In genomic region chr20:13995086-13995665, GRCh38 we compare ENCODE assay signal across 8 cellular contexts. TPM values are rescaled to one million over a fixed set of nuclear protein-coding genes. Genes with fewer than 3 reads are reported as not detected.
DNase-seq lines count a peak whose midpoint lies in the region; ATAC-seq and TF ChIP-seq lines count a peak whose summit lies in the region.

Gene MACROD2 (plus strand): TSS chr20:13995516.

- no peak within 1 kb of the TSS; the same call in 1 of the 2 replicates for H3K27ac ChIP-seq in HCT116 (ENCODE audit: low read depth, low read length)
- H3K27ac ChIP-seq in epithelial cell of prostate = no peak within 1 kb of the TSS
- H3K27ac ChIP-seq in mesenchymal stem cell (ENCODE audit: low read length, poor library complexity, severe bottlenecking) = no peak within 1 kb of the TSS

- H3K18ac ChIP-seq in mesenchymal stem cell (ENCODE audit: low read depth in 1 of 2, low read length in 2 of 2) = no peak within 1 kb of the TSS

- H3K36me3 ChIP-seq in HCT116 (ENCODE audit: control insufficient read depth in 1 of 2, insufficient read depth in 2 of 2, low read length in 2 of 2) (no peaks in the 10 kb centered on the region), mesenchymal stem cell (ENCODE audit: control insufficient read depth in 1 of 2, insufficient read depth in 2 of 2, low read depth in 1 of 2, low read length in 2 of 2) (no peaks in the 10 kb centered on the region)

- intact Hi-C loops in HCT116 (cut with micrococcal nuclease) = no loop called here

- peak; percentile 95 for ATAC-seq in HCT116
- no peak for ATAC-seq in HG02763 (IDR thresholded peaks at IDR 0.05; ENCODE audit: unreplicated experiment)

- H3K23ac ChIP-seq in mesenchymal stem cell (ENCODE audit: low read length in 2 of 2) = peak within 1 kb of the TSS in 1 of 2 experiments; percentile 9

- H3K27me3 ChIP-seq in HCT116 (ENCODE audit: insufficient read depth, low read length) = no peaks in the 10 kb centered on the region
- H3K27me3 ChIP-seq in mesenchymal stem cell (ENCODE audit: control insufficient read depth in 1 of 2, insufficient read depth in 1 of 2, low read length in 2 of 2) = no peaks in the 10 kb centered on the region

- no TSS peak for BruUV-seq in HCT116 (replicated peaks; lab: Mats Ljungman, UMichigan)

- H4K91ac ChIP-seq in mesenchymal stem cell (ENCODE audit: low read length) = no peak within 1 kb of the TSS

- peak within 1 kb of the TSS; percentile 34 for H3K4me3 Mint-ChIP-seq in activated CD4-positive, alpha-beta T cell treated with anti-CD3 and anti-CD28 coated beads, Interleukin-2, amount 10 ng/mL, durations not matched to agents 7 days and 5 days

- H3K4me3 ChIP-seq in AG04449 (ENCODE audit: low read depth, low read length) (peak within 1 kb of the TSS; percentile 68), HCT116 (replicated peaks in 1 of 2; ENCODE audit: low read depth in 1 of 2, low read length in 2 of 2) (peak within 1 kb of the TSS; percentile 53 to 61), mesenchymal stem cell (ENCODE audit: insufficient read depth in 1 of 2, low read depth in 1 of 2, low read length in 2 of 2) (peak within 1 kb of the TSS; percentile 78 to 83)

- H3K4ac ChIP-seq in mesenchymal stem cell (ENCODE audit: low read depth in 1 of 2, low read length in 2 of 2) = no peak within 1 kb of the TSS

- DNase-seq in AG04449 (ENCODE audit: low read depth, low spot score) (peak; percentile 10), HCT116 (ENCODE audit: low read depth, low spot score) (peak; percentile 93), NCI-H2196 (lab: John Stamatoyannopoulos, UW; ENCODE audit: unreplicated experiment) (peak; percentile 99), epithelial cell of prostate (ENCODE audit: low read depth, low spot score) (peak; percentile 64), mesenchymal stem cell (peak; percentile 76)
- peak; percentile 11 for DNase-seq in activated CD4-positive, alpha-beta T cell treated with anti-CD3 and anti-CD28 coated beads, Interleukin-2, amount 10 ng/mL, durations not matched to agents 7 days and 5 days
- DNase-seq in stimulated activated CD4-positive, alpha-beta T cell treated with anti-CD3 and anti-CD28 coated beads, TNF-alpha, amount 100 ng/mL, for 4 hours (ENCODE audit: low read depth in 3 of 3) = peak in 2 of 3 experiments; percentile 1 to 4

- H2BK120ac ChIP-seq in mesenchymal stem cell (ENCODE audit: low read depth, low read length) = peak within 1 kb of the TSS; percentile 19

- no peak for TF ChIP-seq RAD21 in HCT116 (IDR thresholded peaks at IDR 0.05; ENCODE audit: low read depth)

- CTCF ChIA-PET in AG04449 (lab: Yijun Ruan, JAX) (interaction anchor here (1.2 kb wide), 1 partner anchor 59 kb away, joined by 3 read pairs; no protein-coding TSS in a partner anchor), HCT116 (lab: Charles Lee) (interaction anchor here (0.6 kb wide), 1 partner anchor 28 kb away, joined by 4 read pairs; no protein-coding TSS in a partner anchor)
- CTCF ChIA-PET in activated CD4-positive, alpha-beta T cell treated with anti-CD3 and anti-CD28 coated beads, Interleukin-2, amount 10 ng/mL, durations not matched to agents 7 days and 5 days (lab: Charles Lee) = interaction anchor here (0.6 kb wide), 1 partner anchor 126 kb away, joined by 4 read pairs; no protein-coding TSS in a partner anchor

- peak within 1 kb of the TSS; percentile 75 for H4K8ac ChIP-seq in mesenchymal stem cell (ENCODE audit: low read length)

- H2AK5ac ChIP-seq in mesenchymal stem cell (ENCODE audit: low read length, severe bottlenecking) = no peak within 1 kb of the TSS

- peaks cover 16% of the 10 kb centered on the region for H3K9me3 Mint-ChIP-seq in activated CD4-positive, alpha-beta T cell treated with anti-CD3 and anti-CD28 coated beads, Interleukin-2, amount 10 ng/mL, durations not matched to agents 7 days and 5 days

- TF ChIP-seq CTCF in AG04449 (IDR thresholded peaks at IDR 0.05; ENCODE audit: insufficient read depth, low read length, missing control alignments) = no peak
- TF ChIP-seq CTCF in HCT116 (IDR thresholded peaks at IDR 0.05 in 2 of 3, conservative IDR thresholded peaks at IDR 0.05 in 1 of 3; ENCODE audit: borderline replicate concordance in 1 of 3, insufficient read depth in 1 of 3, low read depth in 2 of 3, low read length in 2 of 3) = no peak

- H3K79me2 ChIP-seq in HCT116 (ENCODE audit: insufficient read depth, low read length) = no peaks in the 10 kb centered on the region

- peak within 1 kb of the TSS; percentile 83 for H2AFZ ChIP-seq in HCT116 (ENCODE audit: low read depth, low read length, poor library complexity, severe bottlenecking)
- H2AFZ ChIP-seq in mesenchymal stem cell (ENCODE audit: low read depth, low read length) = peak within 1 kb of the TSS; percentile 93

- no peaks in the 10 kb centered on the region for H3K79me1 ChIP-seq in mesenchymal stem cell (replicated peaks; ENCODE audit: low read length, poor library complexity, severe bottlenecking)

- H2BK12ac ChIP-seq in mesenchymal stem cell (ENCODE audit: low read length in 2 of 2) = no peak within 1 kb of the TSS

- H3K4me1 Mint-ChIP-seq in activated CD4-positive, alpha-beta T cell treated with anti-CD3 and anti-CD28 coated beads, Interleukin-2, amount 10 ng/mL, durations not matched to agents 7 days and 5 days = peaks cover 4% of the 10 kb centered on the region

- peak within 1 kb of the TSS; percentile 79 for H3K4me2 ChIP-seq in HCT116 (ENCODE audit: low read length)
- peak within 1 kb of the TSS; percentile 89 for H3K4me2 ChIP-seq in mesenchymal stem cell (ENCODE audit: low read length, poor library complexity, severe bottlenecking)

- no peak within 1 kb of the TSS for H3K14ac ChIP-seq in mesenchymal stem cell (ENCODE audit: low read length in 2 of 2)

- no peak within 1 kb of the TSS for H3K27ac Mint-ChIP-seq in activated CD4-positive, alpha-beta T cell treated with anti-CD3 and anti-CD28 coated beads, Interleukin-2, amount 10 ng/mL, durations not matched to agents 7 days and 5 days

- H3K36me3 Mint-ChIP-seq in activated CD4-positive, alpha-beta T cell treated with anti-CD3 and anti-CD28 coated beads, Interleukin-2, amount 10 ng/mL, durations not matched to agents 7 days and 5 days (ENCODE audit: low read depth) = no peaks in the 10 kb centered on the region

- H2BK5ac ChIP-seq in mesenchymal stem cell (ENCODE audit: low read depth, low read length, poor library complexity, severe bottlenecking) = no peak within 1 kb of the TSS

- H2BK15ac ChIP-seq in mesenchymal stem cell (ENCODE audit: low read depth, poor library complexity, severe bottlenecking) = no peak within 1 kb of the TSS

- WGBS in mesenchymal stem cell = 1% methylated on average over 39 of the region's 61 CpGs

- POLR2A ChIA-PET in AG04449 (lab: Yijun Ruan, JAX) = no interaction called here
- POLR2A ChIA-PET in HCT116 (lab: Charles Lee) = no interaction called here
- POLR2A ChIA-PET in activated CD4-positive, alpha-beta T cell treated with anti-CD3 and anti-CD28 coated beads, Interleukin-2, amount 10 ng/mL, durations not matched to agents 7 days and 5 days (lab: Charles Lee) = no interaction called here

- H3K9me3 ChIP-seq in HCT116 (ENCODE audit: control insufficient read depth in 1 of 2, insufficient read depth in 1 of 2, low read depth in 1 of 2, low read length in 2 of 2) (peaks cover 12 to 13% of the 10 kb centered on the region in 2 experiments; a peak in 2 of 4 replicates), mesenchymal stem cell (ENCODE audit: control insufficient read depth, low read length) (peaks cover 24% of the 10 kb centered on the region)

- peaks cover 0 to 13% of the 10 kb centered on the region in 2 experiments; a peak in 1 of 4 replicates for H3K4me1 ChIP-seq in HCT116 (ENCODE audit: control insufficient read depth in 1 of 2, insufficient read depth in 2 of 2, low read length in 2 of 2)
- H3K4me1 ChIP-seq in mesenchymal stem cell (ENCODE audit: control insufficient read depth, insufficient read depth, low read depth, low read length) = peaks cover 2% of the 10 kb centered on the region

- peak; percentile 64 for TF ChIP-seq POLR2A in HCT116 (IDR thresholded peaks at IDR 0.05; ENCODE audit: borderline replicate concordance, extremely low read depth, insufficient read depth, insufficient read length)

- no peaks in the 10 kb centered on the region for H4K20me1 ChIP-seq in HCT116 (ENCODE audit: insufficient read depth)

- H3K27me3 Mint-ChIP-seq in activated CD4-positive, alpha-beta T cell treated with anti-CD3 and anti-CD28 coated beads, Interleukin-2, amount 10 ng/mL, durations not matched to agents 7 days and 5 days = peaks cover 12% of the 10 kb centered on the region

- H3K9ac ChIP-seq in HCT116 (ENCODE audit: low read length) (peak within 1 kb of the TSS; percentile 41), mesenchymal stem cell (ENCODE audit: low read length) (peak within 1 kb of the TSS; percentile 60)

- H3K9me2 ChIP-seq in HCT116 (ENCODE audit: insufficient read depth) = no peaks in the 10 kb centered on the region

- RAD21 ChIA-PET in HCT116 (lab: Charles Lee; ENCODE audit: low non-redundant PET in 1 of 2, low total read pairs in 2 of 2, uncharacterized antibody in 2 of 2, unreplicated experiment in 2 of 2) = no interaction called here

TF ChIP-seq in HCT116, 20 proteins besides CTCF, POLR2A, EP300 and RAD21 (continues in another document):
- TF ChIP-seq EZH2phosphoT487 (IDR thresholded peaks at IDR 0.05; ENCODE audit: borderline replicate concordance) = no peak
- TF ChIP-seq ELF1 (IDR thresholded peaks at IDR 0.05; ENCODE audit: borderline replicate concordance, low read depth) = no peak
- TF ChIP-seq FOSL1 (IDR thresholded peaks at IDR 0.05; ENCODE audit: low read depth) = no peak
- peak; percentile 47; the same call in 1 of the 2 replicates for TF ChIP-seq POLR2AphosphoS5 (IDR thresholded peaks at IDR 0.05; ENCODE audit: low read depth, low read length)
- no peak for TF ChIP-seq EZH2 (IDR thresholded peaks at IDR 0.05)
- no peak for TF ChIP-seq ZFX (IDR thresholded peaks at IDR 0.05)
- TF ChIP-seq ATF3 (IDR thresholded peaks at IDR 0.05) = no peak
- TF ChIP-seq YY1 (IDR thresholded peaks at IDR 0.05; ENCODE audit: extremely low read depth, insufficient replicate concordance, low read depth, low read length) = no peak

RNA-seq across cellular contexts. Expression of gene MACROD2, which starts in this region (rescaled TPM):
- total RNA-seq in HCT116 (2021; ENCODE audit: unreplicated experiment) = 3.7 TPM
- 0.66 and 1.3 TPM in 2 replicates for polyA plus RNA-seq in HCT116 (2012)
- not detected for total RNA-seq in activated CD4-positive, alpha-beta T cell treated with anti-CD3 and anti-CD28 coated beads, Interleukin-2, amount 10 ng/mL, durations not matched to agents 7 days and 5 days
- 0.15 TPM for polyA plus RNA-seq in mesenchymal stem cell (2013, experiment 1 of 2)
- 0.10 TPM for polyA plus RNA-seq in mesenchymal stem cell (2013, experiment 2 of 2)

Comparison
In these comparisons a context has a peak if more than half of its experiments do, and no peak if none do; other contexts are left out.
1. Peak in DNase-seq in activated CD4-positive, alpha-beta T cell treated with anti-CD3 and anti-CD28 coated beads, Interleukin-2, amount 10 ng/mL, durations not matched to agents 7 days and 5 days; RNA of the gene not detected or under 1 TPM.
2. DNase-seq: peak in every context shown above with its lines; median percentile 99 in NCI-H2196; 93 in HCT116; 76 in mesenchymal stem cell; 64 in epithelial cell of prostate; 11 in activated CD4-positive, alpha-beta T cell treated with anti-CD3 and anti-CD28 coated beads, Interleukin-2, amount 10 ng/mL, durations not matched to agents 7 days and 5 days; 10 in AG04449; 2 in stimulated activated CD4-positive, alpha-beta T cell treated with anti-CD3 and anti-CD28 coated beads, TNF-alpha, amount 100 ng/mL, for 4 hours.